11 cellular contexts compared by ENCODE assay signal in genomic region chr5:150600951-150601773, GRCh38. TPM values are rescaled to one million over a fixed set of nuclear protein-coding genes. Genes with fewer than 3 reads are reported as not detected.
A peak's percentile ranks its signal among the peaks of the same experiment; 100 is the strongest.
DNase-seq lines count a peak whose midpoint lies in the region; ATAC-seq and TF ChIP-seq lines count a peak whose summit lies in the region.
"Had no signal": no experiment of that assay in that cellular context is flagged by ENCODE, and none has a peak within 500 bp of the region (broad histone marks: within the 10 kb centered on the region; RNA-seq: fewer than 3 reads in every experiment).

No MANE protein-coding gene starts in this region.

- H3K23ac ChIP-seq in neuronal stem cell (ENCODE audit: low read depth, low read length, poor library complexity) = no peak overlapping the region

- H2BK12ac ChIP-seq in neuronal stem cell (ENCODE audit: low read length) = no peak overlapping the region

- no peak overlapping the region for H2BK120ac ChIP-seq in neuronal stem cell (ENCODE audit: low read depth, low read length)

- peak overlapping the region; percentile 46 for H2AFZ ChIP-seq in neuronal stem cell (ENCODE audit: low read length)

- ATAC-seq in RWPE2 (ENCODE audit: low read depth) (no peak), upper lobe of left lung (ENCODE audit: low FRiP score in 2 of 2) (no peak)
- ATAC-seq: T-helper 17 cell had no signal

- H3K27me3 ChIP-seq in RWPE2 (ENCODE audit: insufficient read depth, poor library complexity, severe bottlenecking) = no peaks in the 10 kb centered on the region
- no peaks in the 10 kb centered on the region for H3K27me3 ChIP-seq in esophagus muscularis mucosa
- no peaks in the 10 kb centered on the region for H3K27me3 ChIP-seq in neuronal stem cell (ENCODE audit: control insufficient read depth in 3 of 3, insufficient read depth in 3 of 3, low read depth in 1 of 3, low read length in 3 of 3)
- H3K27me3 ChIP-seq in upper lobe of left lung = no peaks in the 10 kb centered on the region

- H3K14ac ChIP-seq in neuronal stem cell (ENCODE audit: low read length) = no peak overlapping the region

- H4K91ac ChIP-seq in neuronal stem cell (ENCODE audit: low read depth, low read length, poor library complexity) = no peak overlapping the region

- no peak for TF ChIP-seq POLR2A in esophagus muscularis mucosa (IDR thresholded peaks at IDR 0.05; ENCODE audit: low read depth)
- no peak for TF ChIP-seq POLR2A in upper lobe of left lung (IDR thresholded peaks at IDR 0.05)

- DNase-seq in RWPE2 (ENCODE audit: low spot score) (no peak), esophagus muscularis mucosa (ENCODE audit: extremely low spot score) (no peak), neuronal stem cell (ENCODE audit: low spot score) (no peak), upper lobe of left lung (peak in 1 of 2 donors; percentile 68), DMS114 treated with DMSO at 0.1 percent for 48 hours (lab: John Stamatoyannopoulos, UW; ENCODE audit: unreplicated experiment) (no peak), NCI-H226 (no peak), NOMO-1 treated with DMSO at 0.1 percent for 48 hours (lab: John Stamatoyannopoulos, UW; ENCODE audit: unreplicated experiment) (no peak), HEK293T (ENCODE audit: extremely low spot score) (no peak)
- DNase-seq: activated CD4-positive, alpha-beta T cell treated with anti-CD3 and anti-CD28 coated beads, Interleukin-2, amount 50 U/mL, for 1 hour; mucosa of descending colon; T-helper 17 cell had no signal

- H2BK15ac ChIP-seq in neuronal stem cell (ENCODE audit: low read length) = no peak overlapping the region

- H2AK5ac ChIP-seq in neuronal stem cell (ENCODE audit: low read depth, low read length) = peak overlapping the region; percentile 30

- TF ChIP-seq CTCF in RWPE2 (IDR thresholded peaks at IDR 0.05; ENCODE audit: poor library complexity, severe bottlenecking) = no peak
- TF ChIP-seq CTCF in esophagus muscularis mucosa (IDR thresholded peaks at IDR 0.05) = no peak
- no peak for TF ChIP-seq CTCF in upper lobe of left lung (IDR thresholded peaks at IDR 0.05)

- H3K4me2 ChIP-seq in neuronal stem cell (ENCODE audit: insufficient read depth, low read length, poor library complexity, severe bottlenecking) = no peak overlapping the region

- H3K9me3 ChIP-seq in RWPE2 (ENCODE audit: severe bottlenecking) (no peaks in the 10 kb centered on the region), esophagus muscularis mucosa (no peaks in the 10 kb centered on the region), neuronal stem cell (replicated peaks in 1 of 2; ENCODE audit: control insufficient read depth in 2 of 2, insufficient read depth in 1 of 2, low read depth in 1 of 2, low read length in 2 of 2) (no peaks in the 10 kb centered on the region), upper lobe of left lung (no peaks in the 10 kb centered on the region)
- H3K9me3 ChIP-seq: mucosa of descending colon had no signal

- no peak overlapping the region for H2BK5ac ChIP-seq in neuronal stem cell (ENCODE audit: low read length)

- POLR2A ChIA-PET in HEK293T (lab: Yijun Ruan, JAX) = no interaction called here

- H3K18ac ChIP-seq in neuronal stem cell (ENCODE audit: low read length) = peak overlapping the region; percentile 15

- no peaks in the 10 kb centered on the region for H3K79me1 ChIP-seq in neuronal stem cell (ENCODE audit: low read depth, low read length)

- H3K4me1 ChIP-seq in RWPE2 (ENCODE audit: insufficient read depth, poor library complexity, severe bottlenecking) (peaks cover 22% of the 10 kb centered on the region), esophagus muscularis mucosa (peaks cover 30 to 53% (median 32%) of the 10 kb centered on the region in 4 donors), neuronal stem cell (ENCODE audit: control insufficient read depth in 2 of 2, insufficient read depth in 1 of 2, low read depth in 1 of 2, low read length in 2 of 2) (peaks cover 0 to 15% of the 10 kb centered on the region in 2 donors), upper lobe of left lung (peaks cover 18 to 35% (median 31%) of the 10 kb centered on the region in 4 donors)

- intact Hi-C loops in esophagus muscularis mucosa (cut with DNase I) = no loop called here

- 72% methylated on average over 24 of the region's 28 CpGs for WGBS in esophagus muscularis mucosa
- WGBS in neuronal stem cell (ENCODE audit: extremely low coverage in 2 of 2, insufficient read length in 2 of 2, insufficient replicate concordance in 1 of 2), 2 donors = no CpG with 5 or more reads among the region's 28 CpGs
- WGBS in upper lobe of left lung, 2 donors = 66 to 68% methylated on average over 28 of the region's 28 CpGs

- H4K8ac ChIP-seq in neuronal stem cell (ENCODE audit: low read depth, low read length) = no peak overlapping the region

- no peak overlapping the region for H3K9ac ChIP-seq in neuronal stem cell (ENCODE audit: low read depth, low read length, poor library complexity)

- CTCF ChIA-PET in HEK293T (lab: Yijun Ruan, JAX) = interaction anchor here (0.5 to 0.9 kb wide), 2 partner anchors 13 to 185 kb away, joined by 3 to 4 read pairs; no protein-coding TSS in a partner anchor

- H3K4me3 ChIP-seq in RWPE2 (ENCODE audit: severe bottlenecking) (no peak overlapping the region), esophagus muscularis mucosa (peak overlapping the region in 1 of 4 donors; percentile 1), neuronal stem cell (ENCODE audit: low read length in 2 of 2) (peak overlapping the region in 1 of 2 donors; percentile 10), upper lobe of left lung (no peak overlapping the region)
- H3K4me3 ChIP-seq: mucosa of descending colon had no signal

- peak overlapping the region; percentile 75 for H3K27ac ChIP-seq in RWPE2 (ENCODE audit: poor library complexity, severe bottlenecking)
- H3K27ac ChIP-seq in esophagus muscularis mucosa (replicated peaks in 1 of 4) = peak overlapping the region; percentile 38 to 54 (median 45)
- H3K27ac ChIP-seq in neuronal stem cell (replicated peaks; ENCODE audit: low read length) = no peak overlapping the region
- peak overlapping the region; percentile 49 to 71 (median 59) for H3K27ac ChIP-seq in upper lobe of left lung

- TF ChIP-seq EP300 in esophagus muscularis mucosa (IDR thresholded peaks at IDR 0.05) (no peak), upper lobe of left lung (IDR thresholded peaks at IDR 0.05) (no peak)

- no peaks in the 10 kb centered on the region for H3K36me3 ChIP-seq in RWPE2 (ENCODE audit: low read depth)
- H3K36me3 ChIP-seq in esophagus muscularis mucosa = no peaks in the 10 kb centered on the region
- no peaks in the 10 kb centered on the region for H3K36me3 ChIP-seq in neuronal stem cell (replicated peaks in 1 of 2; ENCODE audit: control insufficient read depth in 2 of 2, insufficient read depth in 2 of 2, low read length in 2 of 2)
- H3K36me3 ChIP-seq in upper lobe of left lung = no peaks in the 10 kb centered on the region

- H3K4ac ChIP-seq in neuronal stem cell (ENCODE audit: low read length) = no peak overlapping the region

TF ChIP-seq in HEK293T, 16 proteins besides CTCF, POLR2A, EP300 and RAD21:
- no peak for TF ChIP-seq L3MBTL2 (conservative IDR thresholded peaks at IDR 0.05)
- TF ChIP-seq FOXK2 (IDR thresholded peaks at IDR 0.05) = no peak
- no peak for TF ChIP-seq ARNT (IDR thresholded peaks at IDR 0.05)
- TF ChIP-seq SUZ12 (IDR thresholded peaks at IDR 0.05) = no peak
- TF ChIP-seq NFRKB (IDR thresholded peaks at IDR 0.05) = no peak
- no peak for TF ChIP-seq LEF1 (IDR thresholded peaks at IDR 0.05; ENCODE audit: borderline replicate concordance)
- no peak for TF ChIP-seq CTBP1 (IDR thresholded peaks at IDR 0.05; ENCODE audit: borderline replicate concordance)
- TF ChIP-seq ELF4 (IDR thresholded peaks at IDR 0.05) = no peak
- no peak for TF ChIP-seq FOXM1 (IDR thresholded peaks at IDR 0.05; ENCODE audit: borderline replicate concordance)
- TF ChIP-seq PKNOX1 (IDR thresholded peaks at IDR 0.05) = no peak
- no peak for TF ChIP-seq FOXA1 (IDR thresholded peaks at IDR 0.05)

RNA-seq across cellular contexts. Expression of gene SYNPO, which starts 39.3 kb away (rescaled TPM):
- total RNA-seq in esophagus muscularis mucosa (10 to 100 TPM; 20.4 to 54.0 (median 39.3) TPM), upper lobe of left lung (100 to 1,000 TPM in 2 of 6 donors, 10 to 100 TPM in 4; 41.9 to 150 (median 84.3) TPM)
- 3.8 TPM for polyA plus RNA-seq in neuronal stem cell (2013, experiment 1 of 2)
- 3.2 TPM for polyA plus RNA-seq in neuronal stem cell (2013, experiment 2 of 2)

RNA-seq across cellular contexts. Expression of gene MYOZ3, which starts 59.9 kb away (rescaled TPM):
- total RNA-seq in esophagus muscularis mucosa (1 to 10 TPM in 1 of 4 donors, under 1 TPM in 2, not detected in 1; 0.17 to 1.2 (median 0.46) TPM), upper lobe of left lung (1 to 10 TPM in 2 of 6 donors, under 1 TPM in 3, not detected in 1; 0.61 to 2.8 (median 0.89) TPM)
- polyA plus RNA-seq in neuronal stem cell (2013, experiment 1 of 2) = 0.57 TPM
- 0.47 TPM for polyA plus RNA-seq in neuronal stem cell (2013, experiment 2 of 2)
- total RNA-seq: T-helper 17 cell had no signal
